Comparison of ENCODE assay signal across 8 cellular contexts in genomic region chr20:44572551-44573500, GRCh38. TPM values are rescaled to one million over a fixed set of nuclear protein-coding genes. Genes with fewer than 3 reads are reported as not detected.
DNase-seq lines count a peak whose midpoint lies in the region; ATAC-seq, FAIRE-seq and TF ChIP-seq lines count a peak whose summit lies in the region.

No MANE protein-coding gene starts in this region.

- POLR2A ChIA-PET in HEK293 (lab: Yijun Ruan, JAX) = no interaction called here

- peaks cover 6% of the 10 kb centered on the region for H3K36me3 Mint-ChIP-seq in brain
- no peaks in the 10 kb centered on the region for H3K36me3 Mint-ChIP-seq in activated naive CD8-positive, alpha-beta T cell treated with anti-CD3 and anti-CD28 coated beads, Interleukin-2, amount 50 U/mL, for 24 hours (ENCODE audit: low read depth)

- ATAC-seq in activated naive CD8-positive, alpha-beta T cell treated with anti-CD3 and anti-CD28 coated beads, Interleukin-2, amount 50 U/mL, for 24 hours = no peak
- ATAC-seq in GM21737 (IDR thresholded peaks at IDR 0.05; ENCODE audit: unreplicated experiment) = no peak

- peaks cover 0 to 2% (median 0%) of the 10 kb centered on the region in 5 experiments for H3K9me3 Mint-ChIP-seq in brain
- no peaks in the 10 kb centered on the region for H3K9me3 Mint-ChIP-seq in activated naive CD8-positive, alpha-beta T cell treated with anti-CD3 and anti-CD28 coated beads, Interleukin-2, amount 50 U/mL, for 24 hours

- H3K4me1 ChIP-seq in HEK293 (ENCODE audit: control insufficient read depth, insufficient read depth, low read length) (peaks cover 5% of the 10 kb centered on the region), kidney (ENCODE audit: control insufficient read depth in 1 of 2, insufficient read depth in 1 of 2, low read depth in 1 of 2, low read length in 2 of 2) (peaks cover 17 to 20% of the 10 kb centered on the region in 2 donors)

- H3K9me3 ChIP-seq in HEK293 (ENCODE audit: control insufficient read depth, insufficient read depth, low read depth, low read length) = no peaks in the 10 kb centered on the region
- H3K9me3 ChIP-seq in kidney (ENCODE audit: control insufficient read depth in 1 of 2, low read length in 2 of 2) = no peaks in the 10 kb centered on the region

- no peaks in the 10 kb centered on the region for H3K36me3 ChIP-seq in HEK293 (ENCODE audit: control insufficient read depth in 2 of 2, insufficient read depth in 1 of 2, low read length in 2 of 2)
- H3K36me3 ChIP-seq in kidney (ENCODE audit: control insufficient read depth in 1 of 2, insufficient read depth in 2 of 2, low read length in 2 of 2) = peaks cover 0 to 4% of the 10 kb centered on the region in 2 donors

- FAIRE-seq in kidney (lab: Jason Lieb, UNC) = no peak

- H3K27ac Mint-ChIP-seq in brain = peak overlapping the region; percentile 30 to 98 (median 95)
- H3K27ac Mint-ChIP-seq in activated naive CD8-positive, alpha-beta T cell treated with anti-CD3 and anti-CD28 coated beads, Interleukin-2, amount 50 U/mL, for 24 hours = no peak overlapping the region

- H3K4me3 Mint-ChIP-seq in brain = peak overlapping the region in 4 of 5 experiments; percentile 54 to 73 (median 61)
- H3K4me3 Mint-ChIP-seq in activated naive CD8-positive, alpha-beta T cell treated with anti-CD3 and anti-CD28 coated beads, Interleukin-2, amount 50 U/mL, for 24 hours = no peak overlapping the region

- no peak for TF ChIP-seq CTCF in HEK293 (tag by site-specific recombination; IDR thresholded peaks at IDR 0.05)
- no peak for TF ChIP-seq CTCF in brain (conservative IDR thresholded peaks at IDR 0.05)
- TF ChIP-seq CTCF in kidney (IDR thresholded peaks at IDR 0.05; ENCODE audit: borderline replicate concordance, extremely low read depth, insufficient read depth) = no peak
- no peak for TF ChIP-seq CTCF in GM13976 (IDR thresholded peaks at IDR 0.05; ENCODE audit: borderline replicate concordance, control extremely low read depth, extremely low read depth, insufficient read depth, missing control alignments)

- H3K4me1 Mint-ChIP-seq in brain = peaks cover 35% of the 10 kb centered on the region
- peaks cover 22% of the 10 kb centered on the region for H3K4me1 Mint-ChIP-seq in activated naive CD8-positive, alpha-beta T cell treated with anti-CD3 and anti-CD28 coated beads, Interleukin-2, amount 50 U/mL, for 24 hours

- CTCF ChIA-PET in HEK293 (lab: Yijun Ruan, JAX) = interaction anchor here (0.7 kb wide), 1 partner anchor 10 kb away, joined by 3 read pairs; no protein-coding TSS in a partner anchor

- H3K27me3 Mint-ChIP-seq in brain = no peaks in the 10 kb centered on the region
- no peaks in the 10 kb centered on the region for H3K27me3 Mint-ChIP-seq in activated naive CD8-positive, alpha-beta T cell treated with anti-CD3 and anti-CD28 coated beads, Interleukin-2, amount 50 U/mL, for 24 hours

- H3K27ac ChIP-seq in HEK293 (ENCODE audit: extremely low read depth, low read depth, low read length) = no peak overlapping the region
- peak overlapping the region; percentile 17 to 74 for H3K27ac ChIP-seq in kidney (ENCODE audit: low read depth in 2 of 2, low read length in 2 of 2)

- in situ Hi-C loops in GM13976 (cut with MboI; ENCODE audit: low sequenced_read_pairs, unreplicated experiment) = no loop called here

- H3K4me3 ChIP-seq in HEK293 (ENCODE audit: low read depth, low read length) = no peak overlapping the region
- H3K4me3 ChIP-seq in kidney (ENCODE audit: low read length in 2 of 2) = no peak overlapping the region

- intact Hi-C loops in kidney (cut with DNase I) = no loop called here

- H3K9ac ChIP-seq in kidney (ENCODE audit: low read length in 2 of 2) = peak overlapping the region in 1 of 2 donors; percentile 47

- DNase-seq in kidney = no peak
- peak; percentile 88 for DNase-seq in superior temporal gyrus (ENCODE audit: extremely low spot score)
- no peak for DNase-seq in activated naive CD8-positive, alpha-beta T cell treated with anti-CD3 and anti-CD28 coated beads, Interleukin-2, amount 50 U/mL, for 24 hours
- DNase-seq in GM13976 (ENCODE audit: low spot score) = no peak
- no peak for DNase-seq in NCI-H345 treated with DMSO at 0.1 percent for 48 hours (lab: John Stamatoyannopoulos, UW; ENCODE audit: unreplicated experiment)

TF ChIP-seq in HEK293, 187 proteins besides CTCF, POLR2A, EP300 and RAD21 (continues in another document):
- TF ChIP-seq ZBTB21 (tag by site-specific recombination; IDR thresholded peaks at IDR 0.05) (no peak), SCRT1 (tag by site-specific recombination; IDR thresholded peaks at IDR 0.05; ENCODE audit: borderline replicate concordance) (no peak), ZNF155 (tag by site-specific recombination; IDR thresholded peaks at IDR 0.05) (no peak), ZNF580 (tag by site-specific recombination; IDR thresholded peaks at IDR 0.05) (no peak), ZNF335 (tag by site-specific recombination; conservative IDR thresholded peaks at IDR 0.05) (peak; percentile 38), KLF16 (tag by site-specific recombination; IDR thresholded peaks at IDR 0.05) (no peak), ZNF544 (tag by site-specific recombination; IDR thresholded peaks at IDR 0.05) (no peak), ZNF121 (tag by site-specific recombination; IDR thresholded peaks at IDR 0.05) (no peak), ZNF600 (tag by site-specific recombination; IDR thresholded peaks at IDR 0.05) (peak; percentile 62; the same call in 1 of the 2 replicates), ZBTB48 (tag by site-specific recombination; IDR thresholded peaks at IDR 0.05) (peak; percentile 47; the same call in 1 of the 2 replicates), ZNF2 (tag by site-specific recombination; IDR thresholded peaks at IDR 0.05) (no peak), ZBTB10 (tag by site-specific recombination; IDR thresholded peaks at IDR 0.05) (no peak), ZNF19 (tag by site-specific recombination; IDR thresholded peaks at IDR 0.05; ENCODE audit: low read depth) (no peak), ZBTB8A (tag by site-specific recombination; IDR thresholded peaks at IDR 0.05) (no peak), ZFP41 (tag by site-specific recombination; IDR thresholded peaks at IDR 0.05; ENCODE audit: borderline replicate concordance) (no peak)
- TF ChIP-seq, protein P1, sequence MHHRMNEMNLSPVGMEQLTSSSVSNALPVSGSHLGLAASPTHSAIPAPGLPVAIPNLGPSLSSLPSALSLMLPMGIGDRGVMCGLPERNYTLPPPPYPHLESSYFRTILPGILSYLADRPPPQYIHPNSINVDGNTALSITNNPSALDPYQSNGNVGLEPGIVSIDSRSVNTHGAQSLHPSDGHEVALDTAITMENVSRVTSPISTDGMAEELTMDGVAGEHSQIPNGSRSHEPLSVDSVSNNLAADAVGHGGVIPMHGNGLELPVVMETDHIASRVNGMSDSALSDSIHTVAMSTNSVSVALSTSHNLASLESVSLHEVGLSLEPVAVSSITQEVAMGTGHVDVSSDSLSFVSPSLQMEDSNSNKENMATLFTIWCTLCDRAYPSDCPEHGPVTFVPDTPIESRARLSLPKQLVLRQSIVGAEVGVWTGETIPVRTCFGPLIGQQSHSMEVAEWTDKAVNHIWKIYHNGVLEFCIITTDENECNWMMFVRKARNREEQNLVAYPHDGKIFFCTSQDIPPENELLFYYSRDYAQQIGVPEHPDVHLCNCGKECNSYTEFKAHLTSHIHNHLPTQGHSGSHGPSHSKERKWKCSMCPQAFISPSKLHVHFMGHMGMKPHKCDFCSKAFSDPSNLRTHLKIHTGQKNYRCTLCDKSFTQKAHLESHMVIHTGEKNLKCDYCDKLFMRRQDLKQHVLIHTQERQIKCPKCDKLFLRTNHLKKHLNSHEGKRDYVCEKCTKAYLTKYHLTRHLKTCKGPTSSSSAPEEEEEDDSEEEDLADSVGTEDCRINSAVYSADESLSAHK (tag by site-specific recombination; IDR thresholded peaks at IDR 0.05) = no peak
- TF ChIP-seq, protein P2, sequence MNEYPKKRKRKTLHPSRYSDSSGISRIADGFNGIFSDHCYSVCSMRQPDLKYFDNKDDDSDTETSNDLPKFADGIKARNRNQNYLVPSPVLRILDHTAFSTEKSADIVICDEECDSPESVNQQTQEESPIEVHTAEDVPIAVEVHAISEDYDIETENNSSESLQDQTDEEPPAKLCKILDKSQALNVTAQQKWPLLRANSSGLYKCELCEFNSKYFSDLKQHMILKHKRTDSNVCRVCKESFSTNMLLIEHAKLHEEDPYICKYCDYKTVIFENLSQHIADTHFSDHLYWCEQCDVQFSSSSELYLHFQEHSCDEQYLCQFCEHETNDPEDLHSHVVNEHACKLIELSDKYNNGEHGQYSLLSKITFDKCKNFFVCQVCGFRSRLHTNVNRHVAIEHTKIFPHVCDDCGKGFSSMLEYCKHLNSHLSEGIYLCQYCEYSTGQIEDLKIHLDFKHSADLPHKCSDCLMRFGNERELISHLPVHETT (tag by site-specific recombination; IDR thresholded peaks at IDR 0.05) = no peak

RNA-seq across cellular contexts. Expression of gene PKIG, which starts 9.6 kb away (rescaled TPM):
- polyA plus RNA-seq in brain (ENCODE audit: insufficient read depth, low read depth, low replicate concordance) = 131 TPM
- 71.1 TPM for total RNA-seq in kidney
- polyA plus RNA-seq in kidney (ENCODE audit: insufficient read depth, low read depth, low replicate concordance) = 150 TPM

RNA-seq across cellular contexts. Expression of gene SERINC3, which starts 51.0 kb away (rescaled TPM):
- polyA plus RNA-seq in brain (ENCODE audit: insufficient read depth, low read depth, low replicate concordance) (104 TPM), kidney (ENCODE audit: insufficient read depth, low read depth, low replicate concordance) (41.6 TPM)
- total RNA-seq in kidney = 90.4 TPM
